ENCODE assay signal across 8 cellular contexts in genomic region chr5:98927988-98928801, GRCh38. TPM values are rescaled to one million over a fixed set of nuclear protein-coding genes. Genes with fewer than 3 reads are reported as not detected.
A peak's percentile ranks its signal among the peaks of the same experiment; 100 is the strongest.
DNase-seq lines count a peak whose midpoint lies in the region; ATAC-seq lines count a peak whose summit lies in the region.

No MANE protein-coding gene starts in this region.

- H3K27ac ChIP-seq in epithelial cell of prostate = peak overlapping the region; percentile 99

- DNase-seq in SHP77 (lab: John Stamatoyannopoulos, UW) (peak; percentile 9 to 49), SHP77 treated with DMSO at 0.1 percent for 48 hours (lab: John Stamatoyannopoulos, UW) (no peak), NCI-H345 (lab: John Stamatoyannopoulos, UW) (peak; percentile 49), epithelial cell of prostate (ENCODE audit: low read depth, low spot score) (no peak), mucosa of gallbladder (ENCODE audit: low spot score) (peak; percentile 46)
- DNase-seq in activated CD8-positive, alpha-beta memory T cell treated with anti-CD3 and anti-CD28 coated beads, Interleukin-2, amount 50 U/mL, for 4 hours = peak; percentile 51
- DNase-seq in stimulated activated CD8-positive, alpha-beta memory T cell treated with anti-CD3 and anti-CD28 coated beads, Interleukin-7, amount 100 ng/mL, for 4 hours (ENCODE audit: low read depth in 2 of 2) = peak; percentile 16 to 29

- peak; percentile 21 for ATAC-seq in HG02884 (IDR thresholded peaks at IDR 0.05; ENCODE audit: unreplicated experiment)

RNA-seq across cellular contexts. Expression of gene CHD1, which starts 0.6 kb away (rescaled TPM):
- 26.5 TPM for total RNA-seq in mucosa of gallbladder

Comparison
In these comparisons a context has a peak if more than half of its experiments do, and no peak if none do; other contexts are left out.
1. DNase-seq: peak in SHP77 (2 of 2), NCI-H345 (single experiment), activated CD8-positive, alpha-beta memory T cell treated with anti-CD3 and anti-CD28 coated beads, Interleukin-2, amount 50 U/mL, for 4 hours (single experiment), mucosa of gallbladder (single experiment) and stimulated activated CD8-positive, alpha-beta memory T cell treated with anti-CD3 and anti-CD28 coated beads, Interleukin-7, amount 100 ng/mL, for 4 hours (2 of 2); none in SHP77 treated with DMSO at 0.1 percent for 48 hours (single experiment) and epithelial cell of prostate (single experiment).